In genomic region chr5:103041071-103041676, GRCh38 we compare ENCODE assay signal across 8 cellular contexts.
DNase-seq lines count a peak whose midpoint lies in the region; ATAC-seq and TF ChIP-seq lines count a peak whose summit lies in the region.

No MANE protein-coding gene starts in this region.

- TF ChIP-seq CTCF in Calu3 (IDR thresholded peaks at IDR 0.05; ENCODE audit: unreplicated experiment) = peak; percentile 48
- peak in 4 of 6 experiments; percentile 25 to 73 (median 58) for TF ChIP-seq CTCF in Peyer's patch (IDR thresholded peaks at IDR 0.05)

- H3K4me3 ChIP-seq in Jurkat, Clone E6-1 (ENCODE audit: low read length) = no peak overlapping the region
- no peak overlapping the region for H3K4me3 ChIP-seq in Peyer's patch

- no peaks in the 10 kb centered on the region for H3K36me3 ChIP-seq in Peyer's patch

- POLR2A ChIA-PET in activated CD4-positive, alpha-beta T cell treated with anti-CD3 and anti-CD28 coated beads for 36 hours (lab: Charles Lee) = no interaction called here

- DNase-seq in Calu3 (no peak), Peyer's patch (no peak), fibroblast of the conjunctiva (ENCODE audit: low read depth) (peak; percentile 62), superior temporal gyrus (ENCODE audit: extremely low spot score) (peak; percentile 64), iPS-NIHi11 (ENCODE audit: low spot score) (no peak)
- DNase-seq in Jurkat, Clone E6-1 (ENCODE audit: low read depth, low spot score) = peak; percentile 43
- no peak for DNase-seq in activated CD4-positive, alpha-beta T cell treated with anti-CD3 and anti-CD28 coated beads for 36 hours

- BruUV-seq in Calu3 (replicated peaks; lab: Mats Ljungman, UMichigan) = no TSS peak

- intact Hi-C loops in Calu3 (cut with micrococcal nuclease; ENCODE audit: unreplicated experiment) = loop anchor here (1.0 to 5.0 kb wide), 6 partner anchors 98 to 534 kb away; no protein-coding TSS in a partner anchor
- intact Hi-C loops in activated CD4-positive, alpha-beta T cell treated with anti-CD3 and anti-CD28 coated beads for 36 hours (cut with DNase I, micrococcal nuclease) = loop anchor here (1.0 to 10.0 kb wide), 9 partner anchors 98 to 505 kb away; no protein-coding TSS in a partner anchor

- TF ChIP-seq POLR2A in Peyer's patch (IDR thresholded peaks at IDR 0.05) = no peak

- no peaks in the 10 kb centered on the region for H3K4me1 ChIP-seq in Peyer's patch

- CTCF ChIA-PET in Calu3 (lab: Charles Lee) = no interaction called here
- CTCF ChIA-PET in activated CD4-positive, alpha-beta T cell treated with anti-CD3 and anti-CD28 coated beads for 36 hours (lab: Charles Lee) = interaction anchor here (0.7 to 1.6 kb wide), 4 partner anchors 10 to 359 kb away, joined by 3 to 5 read pairs (median 3); no protein-coding TSS in a partner anchor

- H3K27me3 Mint-ChIP-seq in Calu3 (ENCODE audit: unreplicated experiment) = no peaks in the 10 kb centered on the region
- no peaks in the 10 kb centered on the region for H3K27me3 Mint-ChIP-seq in activated CD4-positive, alpha-beta T cell treated with anti-CD3 and anti-CD28 coated beads for 36 hours

- no peak overlapping the region for H3K4me3 Mint-ChIP-seq in Calu3 (ENCODE audit: low read depth, unreplicated experiment)
- no peak overlapping the region for H3K4me3 Mint-ChIP-seq in activated CD4-positive, alpha-beta T cell treated with anti-CD3 and anti-CD28 coated beads for 36 hours

- no peak for ATAC-seq in activated CD4-positive, alpha-beta T cell treated with anti-CD3 and anti-CD28 coated beads for 36 hours
- no peak for ATAC-seq in HG03097 (IDR thresholded peaks at IDR 0.05; ENCODE audit: low FRiP score, unreplicated experiment)

- no peaks in the 10 kb centered on the region for H3K27me3 ChIP-seq in Peyer's patch

- H3K9me3 ChIP-seq in Peyer's patch = no peaks in the 10 kb centered on the region

- no peaks in the 10 kb centered on the region for H3K9me3 Mint-ChIP-seq in Calu3 (ENCODE audit: low read depth, unreplicated experiment)
- no peaks in the 10 kb centered on the region for H3K9me3 Mint-ChIP-seq in activated CD4-positive, alpha-beta T cell treated with anti-CD3 and anti-CD28 coated beads for 36 hours (ENCODE audit: low read depth)

- no peaks in the 10 kb centered on the region for H3K36me3 Mint-ChIP-seq in Calu3 (ENCODE audit: insufficient read depth, unreplicated experiment)
- H3K36me3 Mint-ChIP-seq in activated CD4-positive, alpha-beta T cell treated with anti-CD3 and anti-CD28 coated beads for 36 hours (ENCODE audit: low read depth) = no peaks in the 10 kb centered on the region

- no peaks in the 10 kb centered on the region for H3K4me1 Mint-ChIP-seq in Calu3 (ENCODE audit: low read depth, unreplicated experiment)
- no peaks in the 10 kb centered on the region for H3K4me1 Mint-ChIP-seq in activated CD4-positive, alpha-beta T cell treated with anti-CD3 and anti-CD28 coated beads for 36 hours

- no peak overlapping the region for H3K27ac ChIP-seq in Peyer's patch

- no peak overlapping the region for H3K27ac Mint-ChIP-seq in Calu3 (ENCODE audit: unreplicated experiment)
- no peak overlapping the region for H3K27ac Mint-ChIP-seq in activated CD4-positive, alpha-beta T cell treated with anti-CD3 and anti-CD28 coated beads for 36 hours

Comparison
In these comparisons a context has a peak if more than half of its experiments do, and no peak if none do; other contexts are left out.
1. DNase-seq: peak in Jurkat, Clone E6-1 (single experiment), fibroblast of the conjunctiva (single experiment) and superior temporal gyrus (single experiment); none in Calu3 (single experiment), Peyer's patch (0 of 3), activated CD4-positive, alpha-beta T cell treated with anti-CD3 and anti-CD28 coated beads for 36 hours (single experiment) and iPS-NIHi11 (single experiment).